In genomic region chr15:62469874-62470688, GRCh38 we compare ENCODE assay signal across 12 cellular contexts.
DNase-seq lines count a peak whose midpoint lies in the region; ATAC-seq and TF ChIP-seq lines count a peak whose summit lies in the region.
"Had no signal": no experiment of that assay in that cellular context is flagged by ENCODE, and none has a peak within 500 bp of the region (broad histone marks: within the 10 kb centered on the region; RNA-seq: fewer than 3 reads in every experiment).

No MANE protein-coding gene starts in this region.

- H3K9me3 ChIP-seq in MG63, result no peaks in the 10 kb centered on the region
- no peaks in the 10 kb centered on the region for H3K9me3 ChIP-seq in esophagus squamous epithelium
- H3K9me3 ChIP-seq: BLaER1 had no signal

- no peaks in the 10 kb centered on the region for H3K36me3 ChIP-seq in ACC112 (ENCODE audit: insufficient read depth, low read length)
- H3K36me3 ChIP-seq in MG63, result no peaks in the 10 kb centered on the region
- H3K36me3 ChIP-seq in esophagus squamous epithelium, result no peaks in the 10 kb centered on the region
- H3K36me3 ChIP-seq: BLaER1 had no signal

- ATAC-seq in HG03175 (IDR thresholded peaks at IDR 0.05; ENCODE audit: unreplicated experiment), result no peak
- ATAC-seq: left colon had no signal

- 54 to 56% methylated on average over 6 to 8 of the region's 11 CpGs for WGBS in esophagus squamous epithelium, 2 donors

- H3K79me2 ChIP-seq in ACC112 (ENCODE audit: control insufficient read depth, insufficient read depth, low read length, unreplicated experiment), result no peaks in the 10 kb centered on the region

- DNase-seq in MG63 (peak; percentile 96), esophagus squamous epithelium (lab: John Stamatoyannopoulos, UW) (no peak), SKM-1 treated with dmso at 0.1 percent for 144 hours (lab: John Stamatoyannopoulos, UW; ENCODE audit: unreplicated experiment) (no peak), NCI-H2196 (lab: John Stamatoyannopoulos, UW; ENCODE audit: unreplicated experiment) (no peak)
- DNase-seq in activated CD4-positive, CD25-positive, alpha-beta regulatory T cell (lab: John Stamatoyannopoulos, UW), result no peak
- DNase-seq: SIG-M5 had no signal

- H3K4me3 Mint-ChIP-seq in nephron, result no peak overlapping the region

- no peak for TF ChIP-seq POLR2A in esophagus squamous epithelium (IDR thresholded peaks at IDR 0.05)

- no peaks in the 10 kb centered on the region for H3K27me3 Mint-ChIP-seq in nephron (ENCODE audit: low read depth)

- H3K27me3 ChIP-seq in ACC112 (ENCODE audit: insufficient read depth, low read length) (no peaks in the 10 kb centered on the region), MG63 (no peaks in the 10 kb centered on the region), esophagus squamous epithelium (no peaks in the 10 kb centered on the region)
- H3K27me3 ChIP-seq: BLaER1 had no signal

- no peaks in the 10 kb centered on the region for H3K9me3 Mint-ChIP-seq in nephron
- H3K9me3 Mint-ChIP-seq: activated T-helper 2 cell treated with anti-CD3 and anti-CD28 coated beads, Interferon-gamma antibody, Interleukin-2, Interleukin-4, amounts not matched to agents 10 μg/mL and 5 μg/mL and 100 μg/mL, durations not matched to agents 14 hours and 24 hours and 36 hours had no signal

- H3K27ac ChIP-seq in ACC112 (ENCODE audit: low read depth, low read length) (peak overlapping the region; percentile 98), esophagus squamous epithelium (peak overlapping the region; percentile 35 to 85 (median 72))
- H3K27ac ChIP-seq: BLaER1 had no signal

- intact Hi-C loops in esophagus squamous epithelium (cut with DNase I), result no loop called here

- H3K4me1 ChIP-seq in ACC112 (ENCODE audit: control insufficient read depth, insufficient read depth, low read length, unreplicated experiment) (peaks cover 51% of the 10 kb centered on the region), esophagus squamous epithelium (peaks cover 0 to 38% (median 9%) of the 10 kb centered on the region in 3 donors)

- H3K27ac Mint-ChIP-seq in nephron, result peak overlapping the region in 2 of 3 experiments; percentile 84 to 92
- H3K27ac Mint-ChIP-seq: activated T-helper 2 cell treated with anti-CD3 and anti-CD28 coated beads, Interferon-gamma antibody, Interleukin-2, Interleukin-4, amounts not matched to agents 10 μg/mL and 5 μg/mL and 100 μg/mL, durations not matched to agents 14 hours and 24 hours and 36 hours had no signal

- peak overlapping the region; percentile 90 for H2AFZ ChIP-seq in ACC112 (ENCODE audit: low read length, unreplicated experiment)

- H3K4me1 Mint-ChIP-seq in nephron, result peaks cover 77% of the 10 kb centered on the region

- H3K4me3 ChIP-seq in ACC112 (ENCODE audit: low read depth, low read length), result peak overlapping the region; percentile 19
- no peak overlapping the region for H3K4me3 ChIP-seq in MG63
- no peak overlapping the region for H3K4me3 ChIP-seq in esophagus squamous epithelium
- H3K4me3 ChIP-seq: BLaER1 had no signal

- TF ChIP-seq CTCF in esophagus squamous epithelium (IDR thresholded peaks at IDR 0.05) (no peak), nephron (IDR thresholded peaks at IDR 0.05; ENCODE audit: unreplicated experiment in 3 of 3) (no peak)

- no peaks in the 10 kb centered on the region for H3K36me3 Mint-ChIP-seq in nephron (ENCODE audit: low read depth)
